11 cellular contexts compared by ENCODE assay signal in genomic region chr2:84908948-84909713, GRCh38. TPM values are rescaled to one million over a fixed set of nuclear protein-coding genes. Genes with fewer than 3 reads are reported as not detected.
A peak's percentile ranks its signal among the peaks of the same experiment; 100 is the strongest.
DNase-seq lines count a peak whose midpoint lies in the region; ATAC-seq and TF ChIP-seq lines count a peak whose summit lies in the region.
"Had no signal": no experiment of that assay in that cellular context is flagged by ENCODE, and none has a peak within 500 bp of the region (broad histone marks: within the 10 kb centered on the region; RNA-seq: fewer than 3 reads in every experiment).

No MANE protein-coding gene starts in this region.

- H3K36me3 Mint-ChIP-seq in stimulated activated naive CD8-positive, alpha-beta T cell treated with anti-CD3 and anti-CD28 coated beads, Interleukin-15, Interleukin-2, amounts not matched to agents 100 ng/mL and 50 ng/mL, for 24 hours (ENCODE audit: low read depth): peaks cover 42% of the 10 kb centered on the region
- H3K36me3 Mint-ChIP-seq in activated T-helper 17 cell treated with anti-CD3 and anti-CD28 coated beads, Interleukin-2, amount 50 U/mL, for 72 hours (ENCODE audit: low read depth): peaks cover 48% of the 10 kb centered on the region
- H3K36me3 Mint-ChIP-seq in glutamatergic neuron (ENCODE audit: unreplicated experiment): peaks cover 19% of the 10 kb centered on the region

- no peak for ATAC-seq in stimulated activated naive CD8-positive, alpha-beta T cell treated with anti-CD3 and anti-CD28 coated beads, Interleukin-15, Interleukin-2, amounts not matched to agents 100 U/mL and 50 U/mL, for 24 hours
- peak; percentile 15 for ATAC-seq in activated T-helper 17 cell treated with anti-CD3 and anti-CD28 coated beads, Interleukin-2, amount 50 U/mL, for 72 hours (replicated peaks)
- ATAC-seq in HG02885 (IDR thresholded peaks at IDR 0.05; ENCODE audit: poor library complexity, unreplicated experiment) (no peak), GM19035 (IDR thresholded peaks at IDR 0.05; ENCODE audit: unreplicated experiment) (no peak), GM18519 (IDR thresholded peaks at IDR 0.05; ENCODE audit: low FRiP score, unreplicated experiment) (no peak), HG02571 (IDR thresholded peaks at IDR 0.05; ENCODE audit: unreplicated experiment) (no peak)
- ATAC-seq: left lung had no signal

- H3K27me3 Mint-ChIP-seq in stimulated activated naive CD8-positive, alpha-beta T cell treated with anti-CD3 and anti-CD28 coated beads, Interleukin-15, Interleukin-2, amounts not matched to agents 100 ng/mL and 50 ng/mL, for 24 hours: no peaks in the 10 kb centered on the region
- H3K27me3 Mint-ChIP-seq in activated T-helper 17 cell treated with anti-CD3 and anti-CD28 coated beads, Interleukin-2, amount 50 U/mL, for 72 hours: no peaks in the 10 kb centered on the region
- peaks cover 24% of the 10 kb centered on the region for H3K27me3 Mint-ChIP-seq in glutamatergic neuron (ENCODE audit: unreplicated experiment)

- H3K4me1 Mint-ChIP-seq in stimulated activated naive CD8-positive, alpha-beta T cell treated with anti-CD3 and anti-CD28 coated beads, Interleukin-15, Interleukin-2, amounts not matched to agents 100 ng/mL and 50 ng/mL, for 24 hours (ENCODE audit: low read depth): peaks cover 59% of the 10 kb centered on the region
- peaks cover 29% of the 10 kb centered on the region for H3K4me1 Mint-ChIP-seq in activated T-helper 17 cell treated with anti-CD3 and anti-CD28 coated beads, Interleukin-2, amount 50 U/mL, for 72 hours
- peaks cover 3% of the 10 kb centered on the region for H3K4me1 Mint-ChIP-seq in glutamatergic neuron (ENCODE audit: low read depth, unreplicated experiment)

- peak overlapping the region; percentile 71 for H3K27ac Mint-ChIP-seq in stimulated activated naive CD8-positive, alpha-beta T cell treated with anti-CD3 and anti-CD28 coated beads, Interleukin-15, Interleukin-2, amounts not matched to agents 100 ng/mL and 50 ng/mL, for 24 hours
- peak overlapping the region; percentile 94 for H3K27ac Mint-ChIP-seq in activated T-helper 17 cell treated with anti-CD3 and anti-CD28 coated beads, Interleukin-2, amount 50 U/mL, for 72 hours
- H3K27ac Mint-ChIP-seq in glutamatergic neuron (ENCODE audit: unreplicated experiment): peak overlapping the region; percentile 14

- H3K9me3 Mint-ChIP-seq in stimulated activated naive CD8-positive, alpha-beta T cell treated with anti-CD3 and anti-CD28 coated beads, Interleukin-15, Interleukin-2, amounts not matched to agents 100 ng/mL and 50 ng/mL, for 24 hours: peaks cover 11% of the 10 kb centered on the region
- H3K9me3 Mint-ChIP-seq in activated T-helper 17 cell treated with anti-CD3 and anti-CD28 coated beads, Interleukin-2, amount 50 U/mL, for 72 hours: peaks cover 12% of the 10 kb centered on the region
- peaks cover 18% of the 10 kb centered on the region for H3K9me3 Mint-ChIP-seq in glutamatergic neuron (ENCODE audit: unreplicated experiment)

- no peak for TF ChIP-seq CTCF in glutamatergic neuron (IDR thresholded peaks at IDR 0.05; ENCODE audit: partially characterized antibody, unreplicated experiment)

- no peak for DNase-seq in stimulated activated naive CD8-positive, alpha-beta T cell treated with anti-CD3 and anti-CD28 coated beads, Interleukin-15, Interleukin-2, amounts not matched to agents 100 U/mL and 50 U/mL, for 24 hours
- no peak for DNase-seq in glutamatergic neuron
- DNase-seq: activated CD4-positive, alpha-beta T cell treated with anti-CD3 and anti-CD28 coated beads, Interleukin-2, amount 50 U/mL, for 1 hour; Caco-2; left lung had no signal

- peak overlapping the region; percentile 36 for H3K4me3 Mint-ChIP-seq in stimulated activated naive CD8-positive, alpha-beta T cell treated with anti-CD3 and anti-CD28 coated beads, Interleukin-15, Interleukin-2, amounts not matched to agents 100 ng/mL and 50 ng/mL, for 24 hours
- H3K4me3 Mint-ChIP-seq in activated T-helper 17 cell treated with anti-CD3 and anti-CD28 coated beads, Interleukin-2, amount 50 U/mL, for 72 hours: peak overlapping the region; percentile 92
- H3K4me3 Mint-ChIP-seq in glutamatergic neuron (ENCODE audit: unreplicated experiment): no peak overlapping the region

RNA-seq across cellular contexts. Expression of gene TMSB10, which starts 3.7 kb away (rescaled TPM):
- 1,000 to 10,000 TPM; 2,616 to 3,068 TPM for total RNA-seq in activated T-helper 17 cell treated with anti-CD3 and anti-CD28 coated beads, Interleukin-2, amount 50 U/mL, for 72 hours
- 3,273 TPM for total RNA-seq in glutamatergic neuron (ENCODE audit: unreplicated experiment)

RNA-seq across cellular contexts. Expression of gene TRABD2A, which starts 28.2 kb away (rescaled TPM):
- total RNA-seq in activated T-helper 17 cell treated with anti-CD3 and anti-CD28 coated beads, Interleukin-2, amount 50 U/mL, for 72 hours: 10 to 100 TPM; 28.6 to 32.3 TPM
- total RNA-seq in glutamatergic neuron (ENCODE audit: unreplicated experiment): not detected

Comparison
In these comparisons a context has a peak if more than half of its experiments do, and no peak if none do; other contexts are left out.
1. H3K27ac Mint-ChIP-seq: peak in every context shown above with its lines; median percentile 94 in activated T-helper 17 cell treated with anti-CD3 and anti-CD28 coated beads, Interleukin-2, amount 50 U/mL, for 72 hours; 71 in stimulated activated naive CD8-positive, alpha-beta T cell treated with anti-CD3 and anti-CD28 coated beads, Interleukin-15, Interleukin-2, amounts not matched to agents 100 ng/mL and 50 ng/mL, for 24 hours; 14 in glutamatergic neuron.
2. RNA of gene TRABD2A, which starts 28.2 kb away (total RNA-seq): 28.6 to 32.3 TPM in activated T-helper 17 cell treated with anti-CD3 and anti-CD28 coated beads, Interleukin-2, amount 50 U/mL, for 72 hours; not detected in glutamatergic neuron (single experiment); every median in the first group is over 10 times any median in the second.